8 cellular contexts compared by ENCODE assay signal in genomic region chr7:36736827-36737211, GRCh38. TPM values are rescaled to one million over a fixed set of nuclear protein-coding genes. Genes with fewer than 3 reads are reported as not detected.
DNase-seq lines count a peak whose midpoint lies in the region; ATAC-seq and TF ChIP-seq lines count a peak whose summit lies in the region.

No MANE protein-coding gene starts in this region.

- DNase-seq in SKM-1 (lab: John Stamatoyannopoulos, UW; ENCODE audit: unreplicated experiment), result peak; percentile 70
- DNase-seq in putamen (ENCODE audit: low spot score), result peak; percentile 19
- DNase-seq in endothelial cell (ENCODE audit: low spot score), result no peak
- DNase-seq in NCI-H1930 (lab: John Stamatoyannopoulos, UW), result no peak
- DNase-seq in Caco-2, result no peak
- DNase-seq in activated CD4-positive, CD25-positive, alpha-beta regulatory T cell (lab: John Stamatoyannopoulos, UW), result no peak

- intact Hi-C loops in Caco-2 (cut with micrococcal nuclease; ENCODE audit: unreplicated experiment), result no loop called here

- no peaks in the 10 kb centered on the region for H3K27me3 ChIP-seq in Caco-2 (replicated peaks; ENCODE audit: control insufficient read depth, insufficient read depth, low read length)

- H3K27me3 Mint-ChIP-seq in endothelial cell (ENCODE audit: unreplicated experiment) (peaks cover 2% of the 10 kb centered on the region), Caco-2 (ENCODE audit: insufficient read depth, unreplicated experiment) (peaks cover 3% of the 10 kb centered on the region)

- H3K4me1 Mint-ChIP-seq in endothelial cell (ENCODE audit: unreplicated experiment) (peaks cover 17% of the 10 kb centered on the region), Caco-2 (ENCODE audit: low read depth, unreplicated experiment) (no peaks in the 10 kb centered on the region)

- H3K9me3 Mint-ChIP-seq in endothelial cell (ENCODE audit: unreplicated experiment) (no peaks in the 10 kb centered on the region), Caco-2 (ENCODE audit: unreplicated experiment) (peaks cover 6% of the 10 kb centered on the region)

- TF ChIP-seq CTCF in endothelial cell (IDR thresholded peaks at IDR 0.05; ENCODE audit: unreplicated experiment) (no peak), Caco-2 (IDR thresholded peaks at IDR 0.05; ENCODE audit: insufficient read depth in 1 of 2, low read depth in 1 of 2, low read length in 1 of 2, severe bottlenecking in 1 of 2, unreplicated experiment in 1 of 2) (no peak)

- ATAC-seq in GM19324 (IDR thresholded peaks at IDR 0.05; ENCODE audit: low FRiP score, unreplicated experiment) (peak; percentile 92), HG02885 (IDR thresholded peaks at IDR 0.05; ENCODE audit: poor library complexity, unreplicated experiment) (peak; percentile 95)

- no peaks in the 10 kb centered on the region for H3K36me3 ChIP-seq in Caco-2 (ENCODE audit: control insufficient read depth, insufficient read depth, low read length)

- H3K4me1 ChIP-seq in Caco-2, result no peaks in the 10 kb centered on the region

- POLR2A ChIA-PET in Caco-2 (lab: Charles Lee), result no interaction called here

- H3K4me3 ChIP-seq in Caco-2 (ENCODE audit: low read depth, low read length), result no peak overlapping the region

- CTCF ChIA-PET in Caco-2 (lab: Charles Lee), result no interaction called here

- no TSS peak for BruUV-seq in Caco-2 (replicated peaks; lab: Mats Ljungman, UMichigan)

- no peak overlapping the region for H3K27ac Mint-ChIP-seq in endothelial cell (ENCODE audit: unreplicated experiment)
- H3K27ac Mint-ChIP-seq in Caco-2 (ENCODE audit: unreplicated experiment), result no peak overlapping the region

- H3K9me3 ChIP-seq in Caco-2, result no peaks in the 10 kb centered on the region

- no peak overlapping the region for H3K4me3 Mint-ChIP-seq in endothelial cell (ENCODE audit: unreplicated experiment)
- no peak overlapping the region for H3K4me3 Mint-ChIP-seq in Caco-2 (ENCODE audit: unreplicated experiment)

- no peaks in the 10 kb centered on the region for H3K36me3 Mint-ChIP-seq in endothelial cell (ENCODE audit: low read depth, unreplicated experiment)
- no peaks in the 10 kb centered on the region for H3K36me3 Mint-ChIP-seq in Caco-2 (ENCODE audit: insufficient read depth, unreplicated experiment)

RNA-seq across cellular contexts. Expression of gene AOAH, which starts 12.5 kb away (rescaled TPM):
- total RNA-seq in endothelial cell (ENCODE audit: unreplicated experiment), result 0.28 TPM
- not detected in 2 replicates for total RNA-seq in Caco-2 (2022)

Comparison
In these comparisons a context has a peak if more than half of its experiments do, and no peak if none do; other contexts are left out.
1. DNase-seq: peak in SKM-1 (single experiment) and putamen (single experiment); none in endothelial cell (single experiment), NCI-H1930 (0 of 2), Caco-2 (0 of 2) and activated CD4-positive, CD25-positive, alpha-beta regulatory T cell (0 of 4).